17 cellular contexts compared by ENCODE assay signal in the genomic region with DNA sequence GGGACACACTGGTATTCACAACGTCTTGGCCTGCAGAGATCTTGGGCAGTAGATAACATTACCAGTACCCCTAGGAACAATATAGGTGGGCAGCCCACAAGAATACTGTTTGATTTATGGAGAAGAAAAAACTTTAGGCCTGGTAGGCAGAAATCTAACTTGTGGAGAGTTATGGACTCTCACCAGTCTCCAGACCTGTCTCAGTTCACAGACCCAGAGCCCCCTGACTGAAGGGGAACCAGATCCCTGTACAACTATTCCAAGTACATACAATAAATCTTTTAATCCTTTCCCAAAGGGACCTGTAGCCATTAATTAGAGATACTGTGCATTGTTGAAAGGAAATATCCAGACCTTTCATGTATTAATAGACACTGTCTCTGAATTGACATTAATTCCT.
DNase-seq lines count a peak whose midpoint lies in the region; ATAC-seq and TF ChIP-seq lines count a peak whose summit lies in the region.
"Had no signal": no experiment of that assay in that cellular context is flagged by ENCODE, and none has a peak within 500 bp of the region (broad histone marks: within the 10 kb centered on the region; RNA-seq: fewer than 3 reads in every experiment).

No MANE protein-coding gene starts in this region.

- H3K4me3 Mint-ChIP-seq in Caco-2 (ENCODE audit: unreplicated experiment) (peak overlapping the region; percentile 5), T-helper 17 cell (no peak overlapping the region), immature natural killer cell (no peak overlapping the region), chondrocyte (ENCODE audit: unreplicated experiment) (no peak overlapping the region)
- H3K4me3 Mint-ChIP-seq: CD14-positive monocyte; CD4-positive, alpha-beta memory T cell; GM23338 had no signal

- H3K27ac ChIP-seq in neutrophil: peak overlapping the region; percentile 10
- H3K27ac ChIP-seq in RWPE1: no peak overlapping the region
- H3K27ac ChIP-seq: BLaER1, HL-60 had no signal

- H3K4me1 Mint-ChIP-seq in Caco-2 (ENCODE audit: low read depth, unreplicated experiment) (peaks cover 30% of the 10 kb centered on the region), T-helper 17 cell (peaks cover 2% of the 10 kb centered on the region), immature natural killer cell (peaks cover 9 to 10% of the 10 kb centered on the region in 2 donors), chondrocyte (ENCODE audit: low read depth) (no peaks in the 10 kb centered on the region)
- H3K4me1 Mint-ChIP-seq: GM23338 had no signal

- DNase-seq in Caco-2 (no peak), T-helper 17 cell (no peak), immature natural killer cell (no peak), chondrocyte (ENCODE audit: low spot score) (no peak), RWPE1 (ENCODE audit: low spot score) (no peak), NCI-H2171 treated with DMSO at 0.1 percent for 48 hours (lab: John Stamatoyannopoulos, UW) (no peak)
- DNase-seq: 8988T; Calu3; CD4-positive, alpha-beta memory T cell; DMS79 treated with DMSO at 0.1 percent for 48 hours; GF-D8; HCEC 1CT had no signal

- POLR2A ChIA-PET in Caco-2 (lab: Charles Lee) (no interaction called here), RWPE1 (lab: Yijun Ruan, JAX; ENCODE audit: low non-redundant PET) (no interaction called here)

- no peak overlapping the region for H3K4me3 ChIP-seq in Caco-2 (ENCODE audit: low read depth, low read length)
- no peak overlapping the region for H3K4me3 ChIP-seq in neutrophil (ENCODE audit: low read depth in 1 of 2, low read length in 1 of 2)
- H3K4me3 ChIP-seq: BLaER1, GM23338 had no signal

- CTCF ChIA-PET in Caco-2 (lab: Charles Lee): interaction anchor here (3.0 kb wide), 1 partner anchor 174 kb away, joined by 34 read pairs; a partner anchor contains a TSS
- CTCF ChIA-PET in RWPE1 (lab: Yijun Ruan, JAX): no interaction called here

- TF ChIP-seq CTCF in Caco-2 (IDR thresholded peaks at IDR 0.05; ENCODE audit: insufficient read depth in 1 of 2, low read depth in 1 of 2, low read length in 1 of 2, severe bottlenecking in 1 of 2, unreplicated experiment in 1 of 2) (no peak), neutrophil (IDR thresholded peaks at IDR 0.05) (no peak), chondrocyte (IDR thresholded peaks at IDR 0.05) (no peak), RWPE1 (conservative IDR thresholded peaks at IDR 0.05; ENCODE audit: low read depth) (no peak)

- no peaks in the 10 kb centered on the region for H3K9me3 ChIP-seq in Caco-2
- no peaks in the 10 kb centered on the region for H3K9me3 ChIP-seq in T-helper 17 cell (ENCODE audit: control insufficient read depth, low read length, poor library complexity, severe bottlenecking)
- no peaks in the 10 kb centered on the region for H3K9me3 ChIP-seq in neutrophil

- no TSS peak for BruUV-seq in Caco-2 (replicated peaks; lab: Mats Ljungman, UMichigan)

- peaks cover 45% of the 10 kb centered on the region for H3K4me1 ChIP-seq in Caco-2
- H3K4me1 ChIP-seq in neutrophil (ENCODE audit: control insufficient read depth in 1 of 2, insufficient read depth in 1 of 2, low read depth in 1 of 2, low read length in 1 of 2): peaks cover 0 to 4% of the 10 kb centered on the region in 2 experiments
- H3K4me1 ChIP-seq: BLaER1 had no signal

- H3K36me3 ChIP-seq in Caco-2 (ENCODE audit: control insufficient read depth, insufficient read depth, low read length) (0 out of 2 replicates have a peak, but pooled peaks cover 2% of the 10 kb centered on the region), neutrophil (no peaks in the 10 kb centered on the region)

- ATAC-seq in T-helper 17 cell: no peak

- H3K9me3 Mint-ChIP-seq in Caco-2 (ENCODE audit: unreplicated experiment) (no peaks in the 10 kb centered on the region), immature natural killer cell (peaks cover 0 to 2% (median 0%) of the 10 kb centered on the region in 6 donors), chondrocyte (ENCODE audit: low read depth) (peaks cover 3% of the 10 kb centered on the region)
- H3K9me3 Mint-ChIP-seq: GM23338 had no signal

- intact Hi-C loops in Caco-2 (cut with micrococcal nuclease; ENCODE audit: unreplicated experiment): loop anchor here (2.0 to 5.0 kb wide), 3 partner anchors 31 to 174 kb away; a partner anchor contains a TSS

- H3K36me3 Mint-ChIP-seq in Caco-2 (ENCODE audit: insufficient read depth, unreplicated experiment) (peaks cover 12% of the 10 kb centered on the region), T-helper 17 cell (ENCODE audit: low read depth) (peaks cover 2% of the 10 kb centered on the region), immature natural killer cell (peaks cover 0 to 5% (median 0%) of the 10 kb centered on the region in 3 donors), chondrocyte (ENCODE audit: low read depth) (peaks cover 4% of the 10 kb centered on the region)

- H3K27ac Mint-ChIP-seq in Caco-2 (ENCODE audit: unreplicated experiment): peak overlapping the region; percentile 71
- H3K27ac Mint-ChIP-seq in T-helper 17 cell: peak overlapping the region; percentile 37
- H3K27ac Mint-ChIP-seq in immature natural killer cell: peak overlapping the region in 4 of 6 donors; percentile 11 to 35 (median 22)
- H3K27ac Mint-ChIP-seq in chondrocyte (ENCODE audit: unreplicated experiment): no peak overlapping the region
- H3K27ac Mint-ChIP-seq: GM23338 had no signal

- H3K27me3 ChIP-seq in Caco-2 (replicated peaks; ENCODE audit: control insufficient read depth, insufficient read depth, low read length) (no peaks in the 10 kb centered on the region), neutrophil (no peaks in the 10 kb centered on the region)
- H3K27me3 ChIP-seq: BLaER1 had no signal

- H3K27me3 Mint-ChIP-seq in Caco-2 (ENCODE audit: insufficient read depth, unreplicated experiment) (no peaks in the 10 kb centered on the region), T-helper 17 cell (no peaks in the 10 kb centered on the region), immature natural killer cell (ENCODE audit: low read depth in 3 of 3) (peaks cover 0 to 3% (median 0%) of the 10 kb centered on the region in 3 donors), chondrocyte (ENCODE audit: low read depth) (no peaks in the 10 kb centered on the region)
- H3K27me3 Mint-ChIP-seq: CD4-positive, alpha-beta memory T cell had no signal
